In the genomic region with DNA sequence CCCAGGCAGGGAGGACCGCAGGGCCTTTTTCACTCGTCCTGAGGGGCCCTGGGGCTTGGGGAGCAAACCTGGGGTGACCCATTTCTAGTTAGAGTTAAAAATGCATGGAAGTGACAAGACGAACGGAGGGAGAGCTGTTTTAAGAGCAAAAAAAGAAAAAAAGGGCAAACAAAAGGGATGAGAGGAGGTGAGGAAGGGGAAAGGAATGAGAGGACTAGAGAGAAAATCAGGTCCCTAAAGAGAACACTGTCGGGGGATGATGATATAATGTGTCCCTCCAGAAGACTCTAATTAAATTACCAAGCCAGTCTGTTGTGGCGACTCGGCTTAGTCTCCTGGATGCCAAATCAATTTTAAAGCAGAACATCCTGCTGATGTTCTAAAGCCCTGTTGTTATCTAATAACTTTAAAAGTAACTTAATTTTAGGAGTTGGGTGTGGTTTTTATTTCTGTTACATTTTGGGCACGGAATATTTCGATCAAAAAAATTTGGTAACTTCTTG, we compare ENCODE assay signal across 8 cellular contexts. TPM values are rescaled to one million over a fixed set of nuclear protein-coding genes. Genes with fewer than 3 reads are reported as not detected.
DNase-seq lines count a peak whose midpoint lies in the region; ATAC-seq and TF ChIP-seq lines count a peak whose summit lies in the region.

No MANE protein-coding gene starts in this region.

- intact Hi-C loops in Caco-2 (cut with micrococcal nuclease; ENCODE audit: unreplicated experiment), result loop anchor here (2.0 to 5.0 kb wide), 3 partner anchors 35 to 510 kb away; a partner anchor contains a TSS
- intact Hi-C loops in colonic mucosa (cut with DNase I), result no loop called here

- H3K27me3 ChIP-seq in Caco-2 (replicated peaks; ENCODE audit: control insufficient read depth, insufficient read depth, low read length) (no peaks in the 10 kb centered on the region), colonic mucosa (no peaks in the 10 kb centered on the region)

- ATAC-seq in GM21723 (IDR thresholded peaks at IDR 0.05; ENCODE audit: unreplicated experiment), result no peak

- H3K27ac ChIP-seq in colonic mucosa, result peak overlapping the region; percentile 91

- H3K9me3 Mint-ChIP-seq in Caco-2 (ENCODE audit: unreplicated experiment), result no peaks in the 10 kb centered on the region
- H3K9me3 Mint-ChIP-seq in nephron progenitor cell, result peaks cover 7% of the 10 kb centered on the region

- H3K4me1 Mint-ChIP-seq in Caco-2 (ENCODE audit: low read depth, unreplicated experiment) (peaks cover 34% of the 10 kb centered on the region), nephron progenitor cell (peaks cover 58% of the 10 kb centered on the region)

- H3K4me3 Mint-ChIP-seq in Caco-2 (ENCODE audit: unreplicated experiment), result peak overlapping the region; percentile 96
- peak overlapping the region; percentile 100 for H3K4me3 Mint-ChIP-seq in nephron progenitor cell

- H3K27me3 Mint-ChIP-seq in Caco-2 (ENCODE audit: insufficient read depth, unreplicated experiment) (no peaks in the 10 kb centered on the region), nephron progenitor cell (ENCODE audit: low read depth, poor library complexity) (peaks cover 4% of the 10 kb centered on the region)

- TF ChIP-seq CTCF in Caco-2 (IDR thresholded peaks at IDR 0.05; ENCODE audit: insufficient read depth in 1 of 2, low read depth in 1 of 2, low read length in 1 of 2, severe bottlenecking in 1 of 2, unreplicated experiment in 1 of 2), result no peak
- TF ChIP-seq CTCF in colonic mucosa (IDR thresholded peaks at IDR 0.05), result no peak
- TF ChIP-seq CTCF in nephron progenitor cell (IDR thresholded peaks at IDR 0.05), result no peak

- peaks cover 28% of the 10 kb centered on the region for H3K4me1 ChIP-seq in Caco-2
- H3K4me1 ChIP-seq in colonic mucosa, result no peaks in the 10 kb centered on the region

- H3K27ac Mint-ChIP-seq in Caco-2 (ENCODE audit: unreplicated experiment), result peak overlapping the region; percentile 84
- peak overlapping the region; percentile 99 for H3K27ac Mint-ChIP-seq in nephron progenitor cell

- DNase-seq in Caco-2 (no peak), NAMALWA (ENCODE audit: low spot score) (peak; percentile 41), colonic mucosa (no peak), nephron progenitor cell (no peak), GM19238 (ENCODE audit: insufficient read length, low spot score) (no peak), SIG-M5 treated with dmso at 0.1 percent for 504 hours (lab: John Stamatoyannopoulos, UW; ENCODE audit: unreplicated experiment) (no peak), AML-193 (lab: John Stamatoyannopoulos, UW) (no peak)

- no peaks in the 10 kb centered on the region for H3K9me3 ChIP-seq in Caco-2
- H3K9me3 ChIP-seq in colonic mucosa, result no peaks in the 10 kb centered on the region

- H3K9ac ChIP-seq in colonic mucosa (ENCODE audit: low read depth in 2 of 2, low read length in 2 of 2), result peak overlapping the region; percentile 90

- H3K36me3 Mint-ChIP-seq in Caco-2 (ENCODE audit: insufficient read depth, unreplicated experiment) (peaks cover 28% of the 10 kb centered on the region), nephron progenitor cell (ENCODE audit: low read depth) (peaks cover 12% of the 10 kb centered on the region)

- H3K36me3 ChIP-seq in Caco-2 (ENCODE audit: control insufficient read depth, insufficient read depth, low read length), result no peaks in the 10 kb centered on the region
- H3K36me3 ChIP-seq in colonic mucosa, result no peaks in the 10 kb centered on the region

- H3K4me3 ChIP-seq in Caco-2 (ENCODE audit: low read depth, low read length) (peak overlapping the region; percentile 70), colonic mucosa (peak overlapping the region; percentile 65)

- POLR2A ChIA-PET in Caco-2 (lab: Charles Lee), result interaction anchor here (0.6 kb wide), 2 partner anchors 82 to 1769 kb away, joined by 3 read pairs; no protein-coding TSS in a partner anchor

- BruUV-seq in Caco-2 (replicated peaks; lab: Mats Ljungman, UMichigan), result no TSS peak

- CTCF ChIA-PET in Caco-2 (lab: Charles Lee), result interaction anchor here (0.6 to 2.2 kb wide), 5 partner anchors 19 to 64 kb away, joined by 3 to 8 read pairs (median 3); no protein-coding TSS in a partner anchor

RNA-seq across cellular contexts. Expression of a gene that starts 1.1 kb away (rescaled TPM):
- total RNA-seq in Caco-2 (2022) (116 and 126 TPM in 2 replicates), colonic mucosa (10 to 100 TPM; 13.2 to 21.2 TPM)
